Comparison of ENCODE assay signal across 18 cellular contexts in genomic region chr4:85942107-85942506, GRCh38.
DNase-seq lines count a peak whose midpoint lies in the region; ATAC-seq, FAIRE-seq and TF ChIP-seq lines count a peak whose summit lies in the region.
"Had no signal": no experiment of that assay in that cellular context is flagged by ENCODE, and none has a peak within 500 bp of the region (broad histone marks: within the 10 kb centered on the region; RNA-seq: fewer than 3 reads in every experiment).

No MANE protein-coding gene starts in this region.

- H3K4me2 ChIP-seq in DND-41 (ENCODE audit: insufficient read depth, low read length) (peak overlapping the region; percentile 25), Loucy (ENCODE audit: low read depth, low read length, poor library complexity, severe bottlenecking) (peak overlapping the region; percentile 74)
- H3K4me2 ChIP-seq: BLaER1 treated with 17β-estradiol and CSF1 and Interleukin-3, amounts not matched to agents 10 nM and 100 nM had no signal

- H3F3A ChIP-seq in Loucy (ENCODE audit: low read depth): no peaks in the 10 kb centered on the region

- H2AFZ ChIP-seq in DND-41 (ENCODE audit: low read depth, low read length) (0 out of 2 replicates have a peak overlapping the region, but pooled peaks have one; percentile 29), Loucy (ENCODE audit: low read length) (no peak overlapping the region; the same call in 1 of the 2 replicates)

- H3K79me2 ChIP-seq in DND-41 (ENCODE audit: insufficient read depth, low read length): no peaks in the 10 kb centered on the region
- peaks cover 4% of the 10 kb centered on the region; the same call in 1 of the 2 replicates for H3K79me2 ChIP-seq in Loucy (ENCODE audit: insufficient read depth, low read length)

- peak; percentile 55 for DNase-seq in DND-41
- no peak for DNase-seq in nephron progenitor cell
- DNase-seq in RWPE1 (ENCODE audit: low spot score): no peak
- no peak for DNase-seq in activated T-cell treated with anti-CD3 and anti-CD28 coated beads, Interleukin-2, amount 50 U/mL, for 1 hour
- DNase-seq in H7: no peak
- DNase-seq: ACHN; Calu3; CD4-positive, CD25-positive, alpha-beta regulatory T cell; DMS 273 treated with DMSO at 0.1 percent for 48 hours; GOT3; HCEC 1CT had no signal

- H4K20me1 ChIP-seq in DND-41 (ENCODE audit: insufficient read depth, low read length) (no peaks in the 10 kb centered on the region), Loucy (ENCODE audit: insufficient read depth, low read length, poor library complexity, severe bottlenecking) (no peaks in the 10 kb centered on the region)
- H4K20me1 ChIP-seq: BLaER1 treated with 17β-estradiol and CSF1 and Interleukin-3, amounts not matched to agents 10 nM and 100 nM had no signal

- FAIRE-seq in islet of Langerhans (lab: Jason Lieb, UNC): peak; percentile 69
- FAIRE-seq: GM12878, GM18507, K562 had no signal

- no peaks in the 10 kb centered on the region for H3K9me2 ChIP-seq in Loucy (replicated peaks; ENCODE audit: low read depth, low read length)

- POLR2A ChIA-PET in RWPE1 (lab: Yijun Ruan, JAX; ENCODE audit: low non-redundant PET): no interaction called here

- H3K4me3 Mint-ChIP-seq in nephron progenitor cell: no peak overlapping the region
- H3K4me3 Mint-ChIP-seq: CD4-positive, CD25-positive, alpha-beta regulatory T cell had no signal

- CTCF ChIA-PET in RWPE1 (lab: Yijun Ruan, JAX): interaction anchor here (0.7 kb wide), 1 partner anchor 202 kb away, joined by 3 read pairs; no protein-coding TSS in a partner anchor

- peak overlapping the region; percentile 59 for H3K27ac ChIP-seq in DND-41 (ENCODE audit: low read length)
- no peak overlapping the region for H3K27ac ChIP-seq in RWPE1
- H3K27ac ChIP-seq: BLaER1 treated with 17β-estradiol and CSF1 and Interleukin-3, amounts not matched to agents 10 nM and 100 nM; HL-60 had no signal

- H3K36me3 ChIP-seq in DND-41 (ENCODE audit: insufficient read depth, low read length) (no peaks in the 10 kb centered on the region), Loucy (ENCODE audit: insufficient read depth, low read length) (no peaks in the 10 kb centered on the region), H7 (replicated peaks; ENCODE audit: control insufficient read depth, insufficient read depth, low read length) (no peaks in the 10 kb centered on the region)
- H3K36me3 ChIP-seq: BLaER1 treated with 17β-estradiol and CSF1 and Interleukin-3, amounts not matched to agents 10 nM and 100 nM had no signal

- no peaks in the 10 kb centered on the region for H3K27me3 ChIP-seq in DND-41 (ENCODE audit: insufficient read depth, low read length, poor library complexity)
- no peaks in the 10 kb centered on the region for H3K27me3 ChIP-seq in Loucy (ENCODE audit: insufficient read depth, low read length, poor library complexity, severe bottlenecking)
- H3K27me3 ChIP-seq in H7 (ENCODE audit: control insufficient read depth, insufficient read depth, low read length): no peaks in the 10 kb centered on the region
- H3K27me3 ChIP-seq: BLaER1 treated with 17β-estradiol and CSF1 and Interleukin-3, amounts not matched to agents 10 nM and 100 nM had no signal

- H3K27ac Mint-ChIP-seq in nephron progenitor cell: peak overlapping the region; percentile 70
- H3K27ac Mint-ChIP-seq: CD4-positive, CD25-positive, alpha-beta regulatory T cell had no signal

- peak; percentile 64 for TF ChIP-seq CTCF in DND-41 (IDR thresholded peaks at IDR 0.05; ENCODE audit: borderline replicate concordance, extremely low read depth, low read length, poor library complexity, severe bottlenecking)
- TF ChIP-seq CTCF in Loucy (conservative IDR thresholded peaks at IDR 0.05; ENCODE audit: low read length): peak; percentile 29; the same call in 1 of the 2 replicates
- TF ChIP-seq CTCF in nephron progenitor cell (IDR thresholded peaks at IDR 0.05): no peak
- no peak for TF ChIP-seq CTCF in RWPE1 (conservative IDR thresholded peaks at IDR 0.05; ENCODE audit: low read depth)

- H3K4me3 ChIP-seq in DND-41 (ENCODE audit: low read depth in 1 of 2, low read length in 2 of 2) (no peak overlapping the region), Loucy (ENCODE audit: low read length, poor library complexity, severe bottlenecking) (peak overlapping the region; percentile 63), H7 (ENCODE audit: insufficient read depth, low read depth, low read length) (no peak overlapping the region)
- H3K4me3 ChIP-seq: BLaER1 treated with 17β-estradiol and CSF1 and Interleukin-3, amounts not matched to agents 10 nM and 100 nM; GM12878; K562 had no signal

- H3K36me3 Mint-ChIP-seq in nephron progenitor cell (ENCODE audit: low read depth): peaks cover 30% of the 10 kb centered on the region
- H3K36me3 Mint-ChIP-seq: CD4-positive, CD25-positive, alpha-beta regulatory T cell had no signal

- H3K9ac ChIP-seq in DND-41 (ENCODE audit: low read depth, low read length): no peak overlapping the region
- peak overlapping the region; percentile 74 for H3K9ac ChIP-seq in Loucy (ENCODE audit: low read depth, low read length, poor library complexity, severe bottlenecking)
- H3K9ac ChIP-seq: BLaER1 treated with 17β-estradiol and CSF1 and Interleukin-3, amounts not matched to agents 10 nM and 100 nM had no signal

- H3K9me3 ChIP-seq in DND-41 (ENCODE audit: insufficient read depth, low read length, severe bottlenecking) (no peaks in the 10 kb centered on the region), Loucy (ENCODE audit: insufficient read depth, low read depth, low read length) (no peaks in the 10 kb centered on the region)
- H3K9me3 ChIP-seq: BLaER1 treated with 17β-estradiol and CSF1 and Interleukin-3, amounts not matched to agents 10 nM and 100 nM had no signal

- no peaks in the 10 kb centered on the region for H3K27me3 Mint-ChIP-seq in nephron progenitor cell (ENCODE audit: low read depth, poor library complexity)
- H3K27me3 Mint-ChIP-seq: CD4-positive, CD25-positive, alpha-beta regulatory T cell had no signal

- H3K4me1 ChIP-seq in DND-41 (ENCODE audit: insufficient read depth, low read length): peaks cover 16% of the 10 kb centered on the region
- peaks cover 61% of the 10 kb centered on the region for H3K4me1 ChIP-seq in Loucy (ENCODE audit: insufficient read depth, low read length, poor library complexity, severe bottlenecking)
- H3K4me1 ChIP-seq: BLaER1 treated with 17β-estradiol and CSF1 and Interleukin-3, amounts not matched to agents 10 nM and 100 nM had no signal

- H3K4me1 Mint-ChIP-seq in nephron progenitor cell: peaks cover 73% of the 10 kb centered on the region
- H3K4me1 Mint-ChIP-seq: CD4-positive, CD25-positive, alpha-beta regulatory T cell had no signal

- H3K9me3 Mint-ChIP-seq in nephron progenitor cell: peaks cover 9% of the 10 kb centered on the region

- peak; percentile 99 for ATAC-seq in DND-41 (ENCODE audit: insufficient read depth, low read depth)
- ATAC-seq: GM12878, K562 had no signal

Comparison
In these comparisons a context has a peak if more than half of its experiments do, and no peak if none do; other contexts are left out.
1. CTCF ChIP-seq: peak in DND-41 (single experiment) and Loucy (single experiment); none in nephron progenitor cell (single experiment) and RWPE1 (single experiment).